Comparison of ENCODE assay signal across 1 cellular context in the genomic region with DNA sequence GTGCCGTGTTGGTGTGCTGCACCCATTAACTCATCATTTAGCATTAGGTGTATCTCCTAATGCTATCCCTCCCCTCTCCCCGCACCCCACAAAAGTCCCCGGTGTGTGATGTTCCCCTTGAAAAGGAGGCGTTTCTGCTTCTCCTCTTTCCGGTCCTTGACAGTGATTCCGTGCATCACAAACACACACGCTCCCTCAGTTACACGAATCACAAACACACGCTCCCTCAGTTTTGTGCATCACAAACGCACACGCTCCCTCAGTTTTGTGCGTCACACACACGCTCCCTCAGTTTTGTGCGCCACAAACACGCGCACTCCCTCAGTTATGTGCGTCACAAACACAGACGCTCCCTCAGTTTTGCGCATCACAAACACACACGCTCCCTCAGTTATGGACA.
TF ChIP-seq lines count a peak whose summit lies in the region.

No MANE protein-coding gene starts in this region.

TF ChIP-seq in GM12878, 131 proteins besides CTCF, POLR2A, EP300 and RAD21:
- TF ChIP-seq BCL3 (IDR thresholded peaks at IDR 0.05; ENCODE audit: borderline replicate concordance, insufficient read depth, low read depth, low read length, poor library complexity, severe bottlenecking): peak; percentile 44
- peak; percentile 17; the same call in 1 of the 2 replicates for TF ChIP-seq JUNB (IDR thresholded peaks at IDR 0.05)
TF ChIP-seq in GM12878: peak in this region for 2; not testable (repeated sequence) for 129.
